Comparison of ENCODE assay signal across 29 cellular contexts in genomic region chr5:168207450-168208029, GRCh38.
DNase-seq lines count a peak whose midpoint lies in the region; ATAC-seq and TF ChIP-seq lines count a peak whose summit lies in the region.
"Had no signal": no experiment of that assay in that cellular context is flagged by ENCODE, and none has a peak within 500 bp of the region (broad histone marks: within the 10 kb centered on the region; RNA-seq: fewer than 3 reads in every experiment).

No MANE protein-coding gene starts in this region.

- H3K4me3 ChIP-seq in mammary epithelial cell (replicated peaks in 1 of 3; ENCODE audit: insufficient read depth in 1 of 3, low read depth in 2 of 3, low read length in 3 of 3) (no peak overlapping the region), breast epithelium (no peak overlapping the region), H7 (ENCODE audit: insufficient read depth, low read depth, low read length) (no peak overlapping the region), neuronal stem cell (ENCODE audit: low read length in 2 of 2) (no peak overlapping the region), tibial nerve (no peak overlapping the region)
- H3K4me3 ChIP-seq: GM12878, GM23248, K562, SJCRH30 had no signal

- no peak overlapping the region for H3K27ac ChIP-seq in mammary epithelial cell (ENCODE audit: insufficient read depth, low read depth, low read length)
- no peak overlapping the region for H3K27ac ChIP-seq in breast epithelium
- H3K27ac ChIP-seq in foreskin keratinocyte, result peak overlapping the region; percentile 8
- peak overlapping the region; percentile 7 for H3K27ac ChIP-seq in neuronal stem cell (replicated peaks; ENCODE audit: low read length)
- no peak overlapping the region for H3K27ac ChIP-seq in tibial nerve
- H3K27ac ChIP-seq: GM23248, SJCRH30 had no signal

- H3K9me3 ChIP-seq in mammary epithelial cell (replicated peaks; ENCODE audit: insufficient read depth, low read length) (no peaks in the 10 kb centered on the region), breast epithelium (no peaks in the 10 kb centered on the region), neuronal stem cell (replicated peaks in 1 of 2; ENCODE audit: control insufficient read depth in 2 of 2, insufficient read depth in 1 of 2, low read depth in 1 of 2, low read length in 2 of 2) (no peaks in the 10 kb centered on the region), tibial nerve (no peaks in the 10 kb centered on the region)
- H3K9me3 ChIP-seq: BE2C, SJCRH30 had no signal

- no peak overlapping the region for H2BK15ac ChIP-seq in neuronal stem cell (ENCODE audit: low read length)

- H3K23ac ChIP-seq in neuronal stem cell (ENCODE audit: low read depth, low read length, poor library complexity), result no peak overlapping the region

- in situ Hi-C loops in mammary epithelial cell (cut with MboI; ENCODE audit: low sequenced_read_pairs in 2 of 2), result no loop called here

- dilution Hi-C loops in mammary epithelial cell (cut with HindIII; ENCODE audit: low sequenced_read_pairs), result no loop called here

- H3K14ac ChIP-seq in neuronal stem cell (ENCODE audit: low read length), result no peak overlapping the region

- no peak for TF ChIP-seq POLR2A in breast epithelium (IDR thresholded peaks at IDR 0.05)
- no peak for TF ChIP-seq POLR2A in tibial nerve (IDR thresholded peaks at IDR 0.05)

- H3K9ac ChIP-seq in mammary epithelial cell (ENCODE audit: insufficient read depth, low read length) (no peak overlapping the region), neuronal stem cell (ENCODE audit: low read depth, low read length, poor library complexity) (no peak overlapping the region)
- H3K9ac ChIP-seq: GM23248 had no signal

- no TSS peak for BruUV-seq in mammary epithelial cell (replicated peaks; lab: Mats Ljungman, UMichigan)

- H2BK120ac ChIP-seq in neuronal stem cell (ENCODE audit: low read depth, low read length), result no peak overlapping the region

- no peak overlapping the region for H3K4ac ChIP-seq in neuronal stem cell (ENCODE audit: low read length)

- H2AFZ ChIP-seq in mammary epithelial cell (ENCODE audit: low read depth, low read length), result peak overlapping the region; percentile 77
- H2AFZ ChIP-seq in neuronal stem cell (ENCODE audit: low read length), result peak overlapping the region; percentile 64
- H2AFZ ChIP-seq: GM23248 had no signal

- CTCF ChIA-PET in mammary epithelial cell (lab: Charles Lee; ENCODE audit: low non-redundant PET), result no interaction called here

- H3K36me3 ChIP-seq in mammary epithelial cell (ENCODE audit: insufficient read depth, low read length), result no peaks in the 10 kb centered on the region
- H3K36me3 ChIP-seq in breast epithelium, result no peaks in the 10 kb centered on the region
- no peaks in the 10 kb centered on the region for H3K36me3 ChIP-seq in H7 (replicated peaks; ENCODE audit: control insufficient read depth, insufficient read depth, low read length)
- H3K36me3 ChIP-seq in neuronal stem cell (replicated peaks in 1 of 2; ENCODE audit: control insufficient read depth in 2 of 2, insufficient read depth in 2 of 2, low read length in 2 of 2), result peaks cover 0 to 9% of the 10 kb centered on the region in 2 donors
- no peaks in the 10 kb centered on the region for H3K36me3 ChIP-seq in tibial nerve
- H3K36me3 ChIP-seq: BE2C, SJCRH30 had no signal

- H2AK5ac ChIP-seq in neuronal stem cell (ENCODE audit: low read depth, low read length), result no peak overlapping the region

- no peak for TF ChIP-seq EP300 in tibial nerve (IDR thresholded peaks at IDR 0.05)

- H3K79me1 ChIP-seq in neuronal stem cell (ENCODE audit: low read depth, low read length), result no peaks in the 10 kb centered on the region

- no peak overlapping the region for H4K8ac ChIP-seq in neuronal stem cell (ENCODE audit: low read depth, low read length)

- ATAC-seq in foreskin keratinocyte (peak; percentile 52), SK-N-SH treated with all-trans-retinoic acid at 6 μM for 48 hours (no peak)
- ATAC-seq: GM12878, K562, PC-3 had no signal

- no peaks in the 10 kb centered on the region for H3K27me3 ChIP-seq in mammary epithelial cell (ENCODE audit: insufficient read depth, low read length)
- H3K27me3 ChIP-seq in breast epithelium, result no peaks in the 10 kb centered on the region
- no peaks in the 10 kb centered on the region for H3K27me3 ChIP-seq in H7 (ENCODE audit: control insufficient read depth, insufficient read depth, low read length)
- H3K27me3 ChIP-seq in foreskin keratinocyte, result no peaks in the 10 kb centered on the region
- no peaks in the 10 kb centered on the region for H3K27me3 ChIP-seq in neuronal stem cell (ENCODE audit: control insufficient read depth in 3 of 3, insufficient read depth in 3 of 3, low read depth in 1 of 3, low read length in 3 of 3)
- H3K27me3 ChIP-seq in tibial nerve, result no peaks in the 10 kb centered on the region
- H3K27me3 ChIP-seq: BE2C, SJCRH30 had no signal

- WGBS in mammary epithelial cell (ENCODE audit: low coverage, missing lambda C conversion rate), result 50% methylated on average over 7 of the region's 7 CpGs
- no CpG with 5 or more reads among the region's 7 CpGs for WGBS in neuronal stem cell (ENCODE audit: extremely low coverage in 2 of 2, insufficient read length in 2 of 2, insufficient replicate concordance in 1 of 2), 2 donors
- WGBS in tibial nerve, 2 donors, result 86 to 88% methylated on average over 7 of the region's 7 CpGs

- no peak overlapping the region for H3K18ac ChIP-seq in neuronal stem cell (ENCODE audit: low read length)

- DNase-seq in mammary epithelial cell (peak; percentile 2), breast epithelium (ENCODE audit: low spot score in 2 of 2) (no peak), H7 (peak; percentile 28), foreskin keratinocyte (peak; percentile 24 to 63), neuronal stem cell (ENCODE audit: low spot score) (peak; percentile 9), tibial nerve (ENCODE audit: low spot score in 2 of 2) (no peak)
- DNase-seq: 8988T; ACHN; BE2C; CD8-positive, alpha-beta memory T cell; DMS 273 treated with DMSO at 0.1 percent for 48 hours; DMS79; EL; GDM1; GM23248; HCEC 1CT; Kasumi-1; NCI-H1092 treated with DMSO at 0.1 percent for 48 hours; NCI-H1436; NCI-H187; NCI-H446 treated with DMSO at 0.1 percent for 48 hours; NCI-H526; NCI-H82; NK-92 treated with Interleukin-12 subunit alpha and Interleukin-12 subunit beta, amount 100 ng/mL, for 24 hours; PC-3; SJCRH30 had no signal

- no peak overlapping the region for H2BK12ac ChIP-seq in neuronal stem cell (ENCODE audit: low read length)

- peak overlapping the region; percentile 1 for H3K4me2 ChIP-seq in mammary epithelial cell (ENCODE audit: insufficient read depth, low read depth, low read length)
- H3K4me2 ChIP-seq in neuronal stem cell (ENCODE audit: insufficient read depth, low read length, poor library complexity, severe bottlenecking), result no peak overlapping the region

- TF ChIP-seq CTCF in mammary epithelial cell (conservative IDR thresholded peaks at IDR 0.05 in 1 of 2, IDR thresholded peaks at IDR 0.05 in 1 of 2; ENCODE audit: extremely low read depth in 1 of 2, insufficient read depth in 1 of 2, low read depth in 1 of 2, low read length in 2 of 2) (no peak), breast epithelium (IDR thresholded peaks at IDR 0.05) (no peak), foreskin keratinocyte (conservative IDR thresholded peaks at IDR 0.05) (peak; percentile 6), tibial nerve (IDR thresholded peaks at IDR 0.05) (no peak)

- no peak overlapping the region for H4K91ac ChIP-seq in neuronal stem cell (ENCODE audit: low read depth, low read length, poor library complexity)

- H3K79me2 ChIP-seq in mammary epithelial cell (ENCODE audit: insufficient read depth, low read length), result no peaks in the 10 kb centered on the region

- H3K4me1 ChIP-seq in mammary epithelial cell (ENCODE audit: insufficient read depth, low read length), result peaks cover 10% of the 10 kb centered on the region
- H3K4me1 ChIP-seq in breast epithelium, result no peaks in the 10 kb centered on the region
- peaks cover 11% of the 10 kb centered on the region for H3K4me1 ChIP-seq in foreskin keratinocyte
- peaks cover 14 to 24% of the 10 kb centered on the region in 2 donors for H3K4me1 ChIP-seq in neuronal stem cell (ENCODE audit: control insufficient read depth in 2 of 2, insufficient read depth in 1 of 2, low read depth in 1 of 2, low read length in 2 of 2)
- no peaks in the 10 kb centered on the region for H3K4me1 ChIP-seq in tibial nerve
- H3K4me1 ChIP-seq: BE2C, SJCRH30 had no signal

- intact Hi-C loops in mammary epithelial cell (cut with micrococcal nuclease) (no loop called here), breast epithelium (cut with DNase I; ENCODE audit: low total_unique reads) (no loop called here)

- no peaks in the 10 kb centered on the region for H4K20me1 ChIP-seq in mammary epithelial cell (ENCODE audit: insufficient read depth, low read length)

- no peak overlapping the region for H2BK5ac ChIP-seq in neuronal stem cell (ENCODE audit: low read length)

TF ChIP-seq in SK-N-SH treated with all-trans-retinoic acid at 6 μM for 48 hours, 23 proteins besides CTCF, POLR2A, EP300 and RAD21:
- TF ChIP-seq TSHZ2 (CRISPR knock-in tag; IDR thresholded peaks at IDR 0.05) (no peak), ESRRG (CRISPR knock-in tag; IDR thresholded peaks at IDR 0.05) (no peak), RARB (CRISPR knock-in tag; IDR thresholded peaks at IDR 0.05) (no peak)

Comparison
In these comparisons a context has a peak if more than half of its experiments do, and no peak if none do; other contexts are left out.
1. DNase-seq: peak in mammary epithelial cell (single experiment), H7 (single experiment), foreskin keratinocyte (2 of 2) and neuronal stem cell (single experiment); none in breast epithelium (0 of 2) and tibial nerve (0 of 2).
2. H3K27ac ChIP-seq: peak in foreskin keratinocyte (single experiment) and neuronal stem cell (single experiment); none in mammary epithelial cell (single experiment), breast epithelium (0 of 2) and tibial nerve (0 of 4).